Comparison of ENCODE assay signal across 1 cellular context in the genomic region with DNA sequence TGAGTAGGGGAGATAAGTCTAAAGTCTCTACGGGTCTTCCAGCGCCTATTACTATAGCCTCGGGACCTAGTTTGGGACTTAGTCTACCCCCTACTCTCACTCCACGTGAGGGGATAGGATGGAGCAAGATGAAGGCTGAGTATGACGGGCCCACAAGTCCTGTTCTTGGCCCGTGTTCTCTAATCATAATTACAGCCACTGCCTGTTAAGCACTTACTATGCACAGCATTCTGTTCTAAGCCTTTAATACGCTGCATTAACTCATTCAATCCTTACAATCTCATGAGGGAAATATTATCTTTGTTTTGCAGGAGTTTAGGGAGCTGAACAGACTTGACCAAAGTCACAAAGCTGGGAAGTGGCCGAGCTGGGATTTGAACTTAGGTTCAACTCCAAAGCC.
TF ChIP-seq lines count a peak whose summit lies in the region.

No MANE protein-coding gene starts in this region.

TF ChIP-seq in HepG2, 621 proteins besides CTCF, POLR2A, EP300 and RAD21 (continued from another document):
- TF ChIP-seq, protein P1, sequence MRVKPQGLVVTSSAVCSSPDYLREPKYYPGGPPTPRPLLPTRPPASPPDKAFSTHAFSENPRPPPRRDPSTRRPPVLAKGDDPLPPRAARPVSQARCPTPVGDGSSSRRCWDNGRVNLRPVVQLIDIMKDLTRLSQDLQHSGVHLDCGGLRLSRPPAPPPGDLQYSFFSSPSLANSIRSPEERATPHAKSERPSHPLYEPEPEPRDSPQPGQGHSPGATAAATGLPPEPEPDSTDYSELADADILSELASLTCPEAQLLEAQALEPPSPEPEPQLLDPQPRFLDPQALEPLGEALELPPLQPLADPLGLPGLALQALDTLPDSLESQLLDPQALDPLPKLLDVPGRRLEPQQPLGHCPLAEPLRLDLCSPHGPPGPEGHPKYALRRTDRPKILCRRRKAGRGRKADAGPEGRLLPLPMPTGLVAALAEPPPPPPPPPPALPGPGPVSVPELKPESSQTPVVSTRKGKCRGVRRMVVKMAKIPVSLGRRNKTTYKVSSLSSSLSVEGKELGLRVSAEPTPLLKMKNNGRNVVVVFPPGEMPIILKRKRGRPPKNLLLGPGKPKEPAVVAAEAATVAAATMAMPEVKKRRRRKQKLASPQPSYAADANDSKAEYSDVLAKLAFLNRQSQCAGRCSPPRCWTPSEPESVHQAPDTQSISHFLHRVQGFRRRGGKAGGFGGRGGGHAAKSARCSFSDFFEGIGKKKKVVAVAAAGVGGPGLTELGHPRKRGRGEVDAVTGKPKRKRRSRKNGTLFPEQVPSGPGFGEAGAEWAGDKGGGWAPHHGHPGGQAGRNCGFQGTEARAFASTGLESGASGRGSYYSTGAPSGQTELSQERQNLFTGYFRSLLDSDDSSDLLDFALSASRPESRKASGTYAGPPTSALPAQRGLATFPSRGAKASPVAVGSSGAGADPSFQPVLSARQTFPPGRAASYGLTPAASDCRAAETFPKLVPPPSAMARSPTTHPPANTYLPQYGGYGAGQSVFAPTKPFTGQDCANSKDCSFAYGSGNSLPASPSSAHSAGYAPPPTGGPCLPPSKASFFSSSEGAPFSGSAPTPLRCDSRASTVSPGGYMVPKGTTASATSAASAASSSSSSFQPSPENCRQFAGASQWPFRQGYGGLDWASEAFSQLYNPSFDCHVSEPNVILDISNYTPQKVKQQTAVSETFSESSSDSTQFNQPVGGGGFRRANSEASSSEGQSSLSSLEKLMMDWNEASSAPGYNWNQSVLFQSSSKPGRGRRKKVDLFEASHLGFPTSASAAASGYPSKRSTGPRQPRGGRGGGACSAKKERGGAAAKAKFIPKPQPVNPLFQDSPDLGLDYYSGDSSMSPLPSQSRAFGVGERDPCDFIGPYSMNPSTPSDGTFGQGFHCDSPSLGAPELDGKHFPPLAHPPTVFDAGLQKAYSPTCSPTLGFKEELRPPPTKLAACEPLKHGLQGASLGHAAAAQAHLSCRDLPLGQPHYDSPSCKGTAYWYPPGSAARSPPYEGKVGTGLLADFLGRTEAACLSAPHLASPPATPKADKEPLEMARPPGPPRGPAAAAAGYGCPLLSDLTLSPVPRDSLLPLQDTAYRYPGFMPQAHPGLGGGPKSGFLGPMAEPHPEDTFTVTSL (CRISPR knock-in tag; IDR thresholded peaks at IDR 0.05; ENCODE audit: borderline replicate concordance), result no peak
- TF ChIP-seq, protein P2, sequence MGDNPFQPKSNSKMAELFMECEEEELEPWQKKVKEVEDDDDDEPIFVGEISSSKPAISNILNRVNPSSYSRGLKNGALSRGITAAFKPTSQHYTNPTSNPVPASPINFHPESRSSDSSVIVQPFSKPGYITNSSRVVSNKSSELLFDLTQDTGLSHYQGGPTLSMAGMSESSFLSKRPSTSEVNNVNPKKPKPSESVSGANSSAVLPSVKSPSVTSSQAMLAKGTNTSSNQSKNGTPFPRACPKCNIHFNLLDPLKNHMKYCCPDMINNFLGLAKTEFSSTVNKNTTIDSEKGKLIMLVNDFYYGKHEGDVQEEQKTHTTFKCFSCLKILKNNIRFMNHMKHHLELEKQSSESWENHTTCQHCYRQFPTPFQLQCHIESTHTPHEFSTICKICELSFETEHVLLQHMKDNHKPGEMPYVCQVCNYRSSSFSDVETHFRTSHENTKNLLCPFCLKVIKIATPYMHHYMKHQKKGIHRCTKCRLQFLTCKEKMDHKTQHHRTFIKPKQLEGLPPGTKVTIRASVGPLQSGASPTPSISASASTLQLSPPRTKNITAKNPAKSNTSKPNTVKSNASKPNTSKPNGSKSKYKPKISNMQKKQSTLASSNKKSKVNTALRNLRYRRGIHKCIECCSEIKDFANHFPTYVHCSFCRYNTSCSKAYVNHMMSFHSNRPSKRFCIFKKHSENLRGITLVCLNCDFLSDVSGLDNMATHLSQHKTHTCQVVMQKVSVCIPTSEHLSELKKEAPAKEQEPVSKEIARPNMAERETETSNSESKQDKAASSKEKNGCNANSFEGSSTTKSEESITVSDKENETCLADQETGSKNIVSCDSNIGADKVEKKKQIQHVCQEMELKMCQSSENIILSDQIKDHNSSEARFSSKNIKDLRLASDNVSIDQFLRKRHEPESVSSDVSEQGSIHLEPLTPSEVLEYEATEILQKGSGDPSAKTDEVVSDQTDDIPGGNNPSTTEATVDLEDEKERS (CRISPR knock-in tag; IDR thresholded peaks at IDR 0.05), result no peak
- TF ChIP-seq ATAD3A (CRISPR knock-in tag; IDR thresholded peaks at IDR 0.05) (no peak), ZNF10 (CRISPR knock-in tag; IDR thresholded peaks at IDR 0.05; ENCODE audit: borderline replicate concordance, low read depth) (no peak)
TF ChIP-seq in HepG2: peak in this region for 0.
